ENCODE assay signal across 20 cellular contexts in the genomic region with DNA sequence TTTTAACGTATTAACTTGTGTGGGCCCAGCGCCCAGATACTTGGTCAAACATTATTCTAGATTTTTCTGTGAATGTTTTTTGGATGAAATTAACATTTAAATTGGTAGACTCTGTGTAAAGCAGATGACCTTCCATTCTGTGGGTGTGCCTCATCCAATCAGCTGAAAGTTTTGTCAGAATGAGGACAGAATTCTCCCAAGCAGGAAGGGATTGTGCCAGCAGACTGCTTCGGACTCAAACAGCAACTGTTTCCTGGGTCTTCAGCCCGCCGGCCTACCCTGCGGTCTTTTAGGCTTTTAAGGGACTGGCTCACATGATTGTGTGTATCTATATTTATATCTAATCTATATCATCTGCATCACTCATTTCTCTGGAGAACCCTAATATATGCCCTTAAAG.
"Had no signal": no experiment of that assay in that cellular context is flagged by ENCODE, and none has a peak within 500 bp of the region (broad histone marks: within the 10 kb centered on the region; RNA-seq: fewer than 3 reads in every experiment).

No MANE protein-coding gene starts in this region.

- H3K4me1 ChIP-seq: gastroesophageal sphincter had no signal

- H3K27me3 ChIP-seq: gastroesophageal sphincter, transverse colon had no signal

- H3K9me3 ChIP-seq: gastroesophageal sphincter, neutrophil, transverse colon had no signal

- H3K4me3 Mint-ChIP-seq: activated CD8-positive, alpha-beta T cell treated with anti-CD3 and anti-CD28 coated beads for 36 hours; activated naive CD4-positive, alpha-beta T cell treated with anti-CD3 and anti-CD28 coated beads for 36 hours; naive thymus-derived CD8-positive, alpha-beta T cell; stimulated activated naive CD8-positive, alpha-beta T cell treated with anti-CD3 and anti-CD28 coated beads, Interleukin-15, Interleukin-2, amounts not matched to agents 100 ng/mL and 50 ng/mL, for 24 hours had no signal

- H3K36me3 Mint-ChIP-seq: naive thymus-derived CD8-positive, alpha-beta T cell had no signal

- H3K9me3 Mint-ChIP-seq: activated CD8-positive, alpha-beta T cell treated with anti-CD3 and anti-CD28 coated beads for 36 hours; activated naive CD4-positive, alpha-beta T cell treated with anti-CD3 and anti-CD28 coated beads for 36 hours; activated T-helper 2 cell treated with anti-CD3 and anti-CD28 coated beads, Interferon-gamma antibody, Interleukin-2, Interleukin-4, amounts not matched to agents 10 μg/mL and 5 μg/mL and 100 μg/mL, durations not matched to agents 14 hours and 24 hours and 36 hours; naive thymus-derived CD8-positive, alpha-beta T cell; stimulated activated naive CD8-positive, alpha-beta T cell treated with anti-CD3 and anti-CD28 coated beads, Interleukin-15, Interleukin-2, amounts not matched to agents 100 ng/mL and 50 ng/mL, for 24 hours had no signal

- H3K4me1 Mint-ChIP-seq: naive thymus-derived CD8-positive, alpha-beta T cell had no signal

- FAIRE-seq: small intestine had no signal

- ATAC-seq: activated CD8-positive, alpha-beta T cell treated with anti-CD3 and anti-CD28 coated beads for 36 hours; gastroesophageal sphincter; naive thymus-derived CD8-positive, alpha-beta T cell had no signal

- H3K27ac Mint-ChIP-seq: activated CD8-positive, alpha-beta T cell treated with anti-CD3 and anti-CD28 coated beads for 36 hours; activated naive CD4-positive, alpha-beta T cell treated with anti-CD3 and anti-CD28 coated beads for 36 hours; activated T-helper 2 cell treated with anti-CD3 and anti-CD28 coated beads, Interferon-gamma antibody, Interleukin-2, Interleukin-4, amounts not matched to agents 10 μg/mL and 5 μg/mL and 100 μg/mL, durations not matched to agents 14 hours and 24 hours and 36 hours; naive thymus-derived CD8-positive, alpha-beta T cell; stimulated activated naive CD8-positive, alpha-beta T cell treated with anti-CD3 and anti-CD28 coated beads, Interleukin-15, Interleukin-2, amounts not matched to agents 100 ng/mL and 50 ng/mL, for 24 hours had no signal

- H3K36me3 ChIP-seq: gastroesophageal sphincter, neutrophil, transverse colon had no signal

- DNase-seq: activated CD4-positive, alpha-beta T cell treated with anti-CD3 and anti-CD28 coated beads for 48 hours; activated CD4-positive, CD25-positive, alpha-beta regulatory T cell; activated CD8-positive, alpha-beta T cell treated with anti-CD3 and anti-CD28 coated beads for 36 hours; activated naive CD4-positive, alpha-beta T cell treated with anti-CD3 and anti-CD28 coated beads for 36 hours; activated T-cell treated with anti-CD3 and anti-CD28 coated beads, Interleukin-2, amount 50 U/mL, for 1 hour; effector CD4-positive, alpha-beta T cell; mesendoderm; naive thymus-derived CD8-positive, alpha-beta T cell; posterior cingulate gyrus; retina; small intestine; stimulated activated CD4-positive, alpha-beta T cell treated with anti-CD3 and anti-CD28 coated beads, Interleukin-15, amount 100 ng/mL, for 24 hours; stimulated activated CD4-positive, alpha-beta T cell treated with anti-CD3 and anti-CD28 coated beads, Interleukin-2, amount 100 ng/mL, for 48 hours; T-helper 1 cell; T-helper 9 cell; transverse colon had no signal

- H3K4me3 ChIP-seq: gastroesophageal sphincter, transverse colon had no signal

- H3K27ac ChIP-seq: neutrophil had no signal

- H3K27me3 Mint-ChIP-seq: stimulated activated naive CD8-positive, alpha-beta T cell treated with anti-CD3 and anti-CD28 coated beads, Interleukin-15, Interleukin-2, amounts not matched to agents 100 ng/mL and 50 ng/mL, for 24 hours had no signal
